In genomic region chr12:123085730-123086487, GRCh38 we compare ENCODE assay signal across 8 cellular contexts.
DNase-seq lines count a peak whose midpoint lies in the region; ATAC-seq and TF ChIP-seq lines count a peak whose summit lies in the region.

No MANE protein-coding gene starts in this region.

- TF ChIP-seq POLR2A in gastrocnemius medialis (IDR thresholded peaks at IDR 0.05), result no peak
- TF ChIP-seq POLR2A in sigmoid colon (IDR thresholded peaks at IDR 0.05), result no peak

- H3K27me3 ChIP-seq in gastrocnemius medialis (no peaks in the 10 kb centered on the region), sigmoid colon (no peaks in the 10 kb centered on the region)

- in situ Hi-C loops in gastrocnemius medialis (cut with MboI; ENCODE audit: low sequenced_read_pairs in 4 of 4), result no loop called here

- TF ChIP-seq EP300 in sigmoid colon (IDR thresholded peaks at IDR 0.05), result no peak

- H3K4me3 ChIP-seq in gastrocnemius medialis (no peak overlapping the region), sigmoid colon (no peak overlapping the region)

- TF ChIP-seq CTCF in gastrocnemius medialis (IDR thresholded peaks at IDR 0.05 in 4 of 5, conservative IDR thresholded peaks at IDR 0.05 in 1 of 5) (peak in 1 of 5 experiments; percentile 25), sigmoid colon (IDR thresholded peaks at IDR 0.05) (no peak)

- H3K27ac ChIP-seq in gastrocnemius medialis (peak overlapping the region in 1 of 4 donors; percentile 4), sigmoid colon (peak overlapping the region in 1 of 4 donors; percentile 28)

- ATAC-seq in gastrocnemius medialis, result peak; percentile 77 to 88

- peaks cover 22 to 29% of the 10 kb centered on the region in 2 donors for H3K4me1 ChIP-seq in gastrocnemius medialis
- peaks cover 0 to 29% (median 26%) of the 10 kb centered on the region in 4 donors for H3K4me1 ChIP-seq in sigmoid colon

- H3K36me3 ChIP-seq in gastrocnemius medialis (no peaks in the 10 kb centered on the region), sigmoid colon (no peaks in the 10 kb centered on the region)

- intact Hi-C loops in gastrocnemius medialis (cut with DNase I; ENCODE audit: low total_unique reads) (no loop called here), sigmoid colon (cut with DNase I) (no loop called here)

- DNase-seq in NCI-H2029 (lab: John Stamatoyannopoulos, UW) (peak; percentile 36), NCI-H2029 treated with DMSO at 0.1 percent for 48 hours (lab: John Stamatoyannopoulos, UW) (no peak), NCI-H2107 treated with DMSO at 0.1 percent for 48 hours (lab: John Stamatoyannopoulos, UW; ENCODE audit: unreplicated experiment) (peak; percentile 52), dermis blood vessel endothelial cell (peak; percentile 87), gastrocnemius medialis (peak; percentile 30 to 78), Kasumi-1 (lab: John Stamatoyannopoulos, UW) (no peak), sigmoid colon (no peak), medulla oblongata (ENCODE audit: extremely low spot score) (no peak)

- WGBS in sigmoid colon, 2 donors, result 81% methylated on average over 10 of the region's 10 CpGs

- H3K9me3 ChIP-seq in gastrocnemius medialis (no peaks in the 10 kb centered on the region), sigmoid colon (no peaks in the 10 kb centered on the region)

Comparison
In these comparisons a context has a peak if more than half of its experiments do, and no peak if none do; other contexts are left out.
1. DNase-seq: peak in NCI-H2029 (single experiment), NCI-H2107 treated with DMSO at 0.1 percent for 48 hours (single experiment), dermis blood vessel endothelial cell (single experiment) and gastrocnemius medialis (2 of 2); none in NCI-H2029 treated with DMSO at 0.1 percent for 48 hours (single experiment), Kasumi-1 (0 of 2), sigmoid colon (single experiment) and medulla oblongata (single experiment).